Comparison of ENCODE assay signal across 24 cellular contexts in the genomic region with DNA sequence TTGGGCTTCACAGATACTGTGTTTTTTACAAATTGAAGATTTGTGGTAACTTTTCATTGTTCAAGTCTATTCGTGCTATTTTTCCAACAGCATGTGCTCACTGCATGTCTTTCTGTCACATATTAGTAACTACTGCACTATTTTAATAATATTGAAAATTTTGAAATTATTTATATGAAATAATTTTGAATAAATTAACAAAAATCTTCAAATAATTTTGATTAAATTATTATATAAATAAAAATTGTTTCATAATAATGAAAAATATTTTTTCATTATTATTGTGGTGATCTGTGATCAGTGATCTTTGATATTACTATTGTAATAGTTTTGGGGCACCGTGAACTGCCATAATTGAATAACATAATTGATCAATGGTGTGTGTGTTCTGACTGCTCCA.
"Had no signal": no experiment of that assay in that cellular context is flagged by ENCODE, and none has a peak within 500 bp of the region (broad histone marks: within the 10 kb centered on the region; RNA-seq: fewer than 3 reads in every experiment).

No MANE protein-coding gene starts in this region.

- H3K4me3 Mint-ChIP-seq: immature natural killer cell; naive thymus-derived CD8-positive, alpha-beta T cell; nephron; neural crest cell; stimulated activated naive CD8-positive, alpha-beta T cell treated with anti-CD3 and anti-CD28 coated beads, Interleukin-15, Interleukin-2, amounts not matched to agents 100 ng/mL and 50 ng/mL, for 24 hours had no signal

- H3K36me3 ChIP-seq: left ventricle myocardium inferior, right lobe of liver, suprapubic skin, thoracic aorta, tibial artery, upper lobe of right lung had no signal

- H3K27ac ChIP-seq: left ventricle myocardium inferior, parathyroid adenoma, psoas muscle, right lobe of liver, suprapubic skin, thoracic aorta, tibial artery, upper lobe of right lung had no signal

- H3K4me1 ChIP-seq: parathyroid adenoma, right lobe of liver, suprapubic skin had no signal

- H3K36me3 Mint-ChIP-seq: immature natural killer cell; naive thymus-derived CD8-positive, alpha-beta T cell had no signal

- H3K9me3 Mint-ChIP-seq: naive thymus-derived CD8-positive, alpha-beta T cell; nephron; neural crest cell; stimulated activated naive CD8-positive, alpha-beta T cell treated with anti-CD3 and anti-CD28 coated beads, Interleukin-15, Interleukin-2, amounts not matched to agents 100 ng/mL and 50 ng/mL, for 24 hours had no signal

- FAIRE-seq: islet of Langerhans, urothelium cell line had no signal

- H3K27me3 ChIP-seq: right lobe of liver, suprapubic skin, tibial artery, upper lobe of right lung had no signal

- H3K4me3 ChIP-seq: left ventricle myocardium inferior, lung, psoas muscle, right lobe of liver, suprapubic skin, thoracic aorta, tibial artery, upper lobe of right lung had no signal

- H2AFZ ChIP-seq: parathyroid adenoma had no signal

- DNase-seq: hypothalamus; immature natural killer cell; left ventricle myocardium inferior; naive thymus-derived CD8-positive, alpha-beta T cell; nucleus accumbens; psoas muscle; right lobe of liver; stimulated activated CD4-positive, alpha-beta T cell treated with anti-CD3 and anti-CD28 coated beads, Interleukin-12 subunit alpha, Interleukin-12 subunit beta, amount 100 ng/mL, for 4 hours; stimulated activated CD4-positive, alpha-beta T cell treated with anti-CD3 and anti-CD28 coated beads, Interleukin-15, amount 100 ng/mL, for 24 hours; stimulated activated CD4-positive, alpha-beta T cell treated with anti-CD3 and anti-CD28 coated beads, Interleukin-2, amount 100 ng/mL, for 24 hours; stimulated activated CD4-positive, alpha-beta T cell treated with anti-CD3 and anti-CD28 coated beads, Interleukin-4, amount 100 ng/mL, for 1 hour; stimulated activated naive CD4-positive, alpha-beta T cell; tibial artery; trophoblast cell; upper lobe of right lung had no signal

- H3K9ac ChIP-seq: parathyroid adenoma had no signal

- H3K9me3 ChIP-seq: left ventricle myocardium inferior, psoas muscle, right lobe of liver, suprapubic skin, thoracic aorta, tibial artery, upper lobe of right lung had no signal

- H3K27ac Mint-ChIP-seq: immature natural killer cell; naive thymus-derived CD8-positive, alpha-beta T cell; nephron; stimulated activated naive CD8-positive, alpha-beta T cell treated with anti-CD3 and anti-CD28 coated beads, Interleukin-15, Interleukin-2, amounts not matched to agents 100 ng/mL and 50 ng/mL, for 24 hours had no signal

- ATAC-seq: naive thymus-derived CD8-positive, alpha-beta T cell; psoas muscle; right lobe of liver; upper lobe of right lung had no signal
